In genomic region chr2:10239561-10239967, GRCh38 we compare ENCODE assay signal across 17 cellular contexts.
A peak's percentile ranks its signal among the peaks of the same experiment; 100 is the strongest.
DNase-seq lines count a peak whose midpoint lies in the region; ATAC-seq and TF ChIP-seq lines count a peak whose summit lies in the region.
"Had no signal": no experiment of that assay in that cellular context is flagged by ENCODE, and none has a peak within 500 bp of the region (broad histone marks: within the 10 kb centered on the region; RNA-seq: fewer than 3 reads in every experiment).

No MANE protein-coding gene starts in this region.

- in situ Hi-C loops in Panc1 (cut with HindIII; ENCODE audit: low pct_unique_long_range_greater_than_20kb, low sequenced_read_pairs), result no loop called here

- no peaks in the 10 kb centered on the region for H3K9me3 Mint-ChIP-seq in natural killer cell treated with Interleukin-12 subunit alpha and Interleukin-12 subunit beta and Interleukin-15 and Interleukin-18, amount 100 ng/mL, for 72 hours
- no peaks in the 10 kb centered on the region for H3K9me3 Mint-ChIP-seq in natural killer cell
- no peaks in the 10 kb centered on the region for H3K9me3 Mint-ChIP-seq in activated T-helper 17 cell treated with anti-CD3 and anti-CD28 coated beads, Interleukin-2, amount 50 U/mL, for 72 hours
- H3K9me3 Mint-ChIP-seq: activated CD4-positive, alpha-beta memory T cell treated with anti-CD3 and anti-CD28 coated beads, Interleukin-2, amount 10 ng/mL, durations not matched to agents 7 days and 5 days; activated naive CD4-positive, alpha-beta T cell treated with anti-CD3 and anti-CD28 coated beads for 36 hours; stimulated activated naive B cell treated with anti-CD40 and anti-IgM and Interleukin-4, amounts not matched to agents 10 μg/mL and 1 μg/mL and 100 μg/mL, for 72 hours had no signal

- H3K9me3 ChIP-seq in Panc1 (ENCODE audit: control insufficient read depth, insufficient read depth, low read depth, low read length), result no peaks in the 10 kb centered on the region

- POLR2A ChIA-PET in Panc1 (lab: Charles Lee), result no interaction called here

- H3K27me3 ChIP-seq in Panc1 (ENCODE audit: control insufficient read depth, insufficient read depth, low read length), result no peaks in the 10 kb centered on the region

- TF ChIP-seq CTCF in natural killer cell (IDR thresholded peaks at IDR 0.05) (no peak), Panc1 (IDR thresholded peaks at IDR 0.05) (no peak; the same call in 1 of the 2 replicates)

- H3K27me3 Mint-ChIP-seq in natural killer cell treated with Interleukin-12 subunit alpha and Interleukin-12 subunit beta and Interleukin-15 and Interleukin-18, amount 100 ng/mL, for 72 hours, result peaks cover 0 to 2% of the 10 kb centered on the region in 2 donors
- H3K27me3 Mint-ChIP-seq in natural killer cell (ENCODE audit: low read depth in 2 of 2), result peaks cover 0 to 8% of the 10 kb centered on the region in 2 donors
- no peaks in the 10 kb centered on the region for H3K27me3 Mint-ChIP-seq in activated T-helper 17 cell treated with anti-CD3 and anti-CD28 coated beads, Interleukin-2, amount 50 U/mL, for 72 hours
- H3K27me3 Mint-ChIP-seq: activated CD4-positive, alpha-beta memory T cell treated with anti-CD3 and anti-CD28 coated beads, Interleukin-2, amount 10 ng/mL, durations not matched to agents 7 days and 5 days had no signal

- intact Hi-C loops in natural killer cell (cut with micrococcal nuclease), result no loop called here
- intact Hi-C loops in Panc1 (cut with micrococcal nuclease; ENCODE audit: unreplicated experiment), result no loop called here

- peaks cover 7 to 8% of the 10 kb centered on the region in 2 donors for H3K4me1 Mint-ChIP-seq in natural killer cell treated with Interleukin-12 subunit alpha and Interleukin-12 subunit beta and Interleukin-15 and Interleukin-18, amount 100 ng/mL, for 72 hours (ENCODE audit: low read depth in 2 of 2)
- peaks cover 8 to 21% of the 10 kb centered on the region in 2 donors for H3K4me1 Mint-ChIP-seq in natural killer cell
- no peaks in the 10 kb centered on the region for H3K4me1 Mint-ChIP-seq in activated T-helper 17 cell treated with anti-CD3 and anti-CD28 coated beads, Interleukin-2, amount 50 U/mL, for 72 hours
- H3K4me1 Mint-ChIP-seq: activated CD4-positive, alpha-beta memory T cell treated with anti-CD3 and anti-CD28 coated beads, Interleukin-2, amount 10 ng/mL, durations not matched to agents 7 days and 5 days; stimulated activated naive B cell treated with anti-CD40 and anti-IgM and Interleukin-4, amounts not matched to agents 10 μg/mL and 1 μg/mL and 100 μg/mL, for 72 hours; T-helper 17 cell had no signal

- H3K36me3 Mint-ChIP-seq in natural killer cell treated with Interleukin-12 subunit alpha and Interleukin-12 subunit beta and Interleukin-15 and Interleukin-18, amount 100 ng/mL, for 72 hours, result no peaks in the 10 kb centered on the region
- H3K36me3 Mint-ChIP-seq in natural killer cell, result no peaks in the 10 kb centered on the region
- H3K36me3 Mint-ChIP-seq in activated T-helper 17 cell treated with anti-CD3 and anti-CD28 coated beads, Interleukin-2, amount 50 U/mL, for 72 hours (ENCODE audit: low read depth), result no peaks in the 10 kb centered on the region
- H3K36me3 Mint-ChIP-seq: stimulated activated naive B cell treated with anti-CD40 and anti-IgM and Interleukin-4, amounts not matched to agents 10 μg/mL and 1 μg/mL and 100 μg/mL, for 72 hours had no signal

- H3K4me3 Mint-ChIP-seq in natural killer cell treated with Interleukin-12 subunit alpha and Interleukin-12 subunit beta and Interleukin-15 and Interleukin-18, amount 100 ng/mL, for 72 hours, result no peak overlapping the region
- H3K4me3 Mint-ChIP-seq in natural killer cell, result no peak overlapping the region
- H3K4me3 Mint-ChIP-seq in activated T-helper 17 cell treated with anti-CD3 and anti-CD28 coated beads, Interleukin-2, amount 50 U/mL, for 72 hours, result no peak overlapping the region
- H3K4me3 Mint-ChIP-seq: activated CD4-positive, alpha-beta memory T cell treated with anti-CD3 and anti-CD28 coated beads, Interleukin-2, amount 10 ng/mL, durations not matched to agents 7 days and 5 days; activated naive CD4-positive, alpha-beta T cell treated with anti-CD3 and anti-CD28 coated beads for 36 hours; stimulated activated naive B cell treated with anti-CD40 and anti-IgM and Interleukin-4, amounts not matched to agents 10 μg/mL and 1 μg/mL and 100 μg/mL, for 72 hours; T-helper 17 cell had no signal

- no peak overlapping the region for H3K27ac ChIP-seq in Panc1 (ENCODE audit: low read length)
- H3K27ac ChIP-seq: parathyroid adenoma had no signal

- no peaks in the 10 kb centered on the region for H3K36me3 ChIP-seq in Panc1 (ENCODE audit: control insufficient read depth, insufficient read depth, low read length)

- peak; percentile 59 for DNase-seq in natural killer cell treated with Interleukin-12 subunit alpha and Interleukin-12 subunit beta and Interleukin-15 and Interleukin-18, amount 100 ng/mL, for 72 hours (ENCODE audit: low spot score)
- DNase-seq in natural killer cell (no peak), Panc1 (ENCODE audit: low read depth, low spot score) (no peak), iPS DF 4.7 (ENCODE audit: extremely low read depth, low spot score) (peak; percentile 9), NCI-H146 (lab: John Stamatoyannopoulos, UW) (no peak), RKO (ENCODE audit: low spot score) (no peak)
- no peak for DNase-seq in stimulated activated naive CD4-positive, alpha-beta T cell (lab: John Stamatoyannopoulos, UW)
- DNase-seq: activated CD4-positive, alpha-beta memory T cell treated with anti-CD3 and anti-CD28 coated beads, Interleukin-2, amount 10 ng/mL, durations not matched to agents 7 days and 5 days; activated naive CD4-positive, alpha-beta T cell treated with anti-CD3 and anti-CD28 coated beads for 36 hours; AML-193; cerebellar nuclear complex; NCI-H187; stimulated activated CD4-positive, alpha-beta T cell treated with anti-CD3 and anti-CD28 coated beads, Interleukin-2, amount 100 ng/mL, for 48 hours; stimulated activated naive B cell treated with anti-CD40 and anti-IgM and Interleukin-4, amounts not matched to agents 10 μg/mL and 1 μg/mL and 100 μg/mL, for 72 hours; T-helper 17 cell had no signal

- H3K4me3 ChIP-seq in Panc1 (ENCODE audit: low read depth in 2 of 2, low read length in 2 of 2), result no peak overlapping the region

- CTCF ChIA-PET in Panc1 (lab: Charles Lee), result no interaction called here

- H3K27ac Mint-ChIP-seq in natural killer cell treated with Interleukin-12 subunit alpha and Interleukin-12 subunit beta and Interleukin-15 and Interleukin-18, amount 100 ng/mL, for 72 hours, result no peak overlapping the region
- H3K27ac Mint-ChIP-seq in natural killer cell, result no peak overlapping the region
- H3K27ac Mint-ChIP-seq in activated T-helper 17 cell treated with anti-CD3 and anti-CD28 coated beads, Interleukin-2, amount 50 U/mL, for 72 hours, result no peak overlapping the region
- H3K27ac Mint-ChIP-seq: activated CD4-positive, alpha-beta memory T cell treated with anti-CD3 and anti-CD28 coated beads, Interleukin-2, amount 10 ng/mL, durations not matched to agents 7 days and 5 days; activated naive CD4-positive, alpha-beta T cell treated with anti-CD3 and anti-CD28 coated beads for 36 hours; stimulated activated naive B cell treated with anti-CD40 and anti-IgM and Interleukin-4, amounts not matched to agents 10 μg/mL and 1 μg/mL and 100 μg/mL, for 72 hours; T-helper 17 cell had no signal

- ATAC-seq in natural killer cell treated with Interleukin-12 subunit alpha and Interleukin-12 subunit beta and Interleukin-15 and Interleukin-18, amount 100 ng/mL, for 72 hours, result no peak
- ATAC-seq in natural killer cell, result no peak
- ATAC-seq in Panc1, result peak; percentile 69
- ATAC-seq in activated T-helper 17 cell treated with anti-CD3 and anti-CD28 coated beads, Interleukin-2, amount 50 U/mL, for 72 hours (replicated peaks), result no peak
- ATAC-seq: stimulated activated naive B cell treated with anti-CD40 and anti-IgM and Interleukin-4, amounts not matched to agents 10 μg/mL and 1 μg/mL and 100 μg/mL, for 72 hours; T-helper 17 cell had no signal

- no peaks in the 10 kb centered on the region for H3K4me1 ChIP-seq in Panc1 (ENCODE audit: control insufficient read depth, insufficient read depth, low read length)
- H3K4me1 ChIP-seq: parathyroid adenoma had no signal

- BruUV-seq in Panc1 (replicated peaks; lab: Mats Ljungman, UMichigan), result no TSS peak

Comparison
In these comparisons a context has a peak if more than half of its experiments do, and no peak if none do; other contexts are left out.
1. DNase-seq: peak in natural killer cell treated with Interleukin-12 subunit alpha and Interleukin-12 subunit beta and Interleukin-15 and Interleukin-18, amount 100 ng/mL, for 72 hours (single experiment) and iPS DF 4.7 (single experiment); none in natural killer cell (single experiment), Panc1 (single experiment), NCI-H146 (single experiment), stimulated activated naive CD4-positive, alpha-beta T cell (0 of 6) and RKO (single experiment).